24 cellular contexts compared by ENCODE assay signal in the genomic region with DNA sequence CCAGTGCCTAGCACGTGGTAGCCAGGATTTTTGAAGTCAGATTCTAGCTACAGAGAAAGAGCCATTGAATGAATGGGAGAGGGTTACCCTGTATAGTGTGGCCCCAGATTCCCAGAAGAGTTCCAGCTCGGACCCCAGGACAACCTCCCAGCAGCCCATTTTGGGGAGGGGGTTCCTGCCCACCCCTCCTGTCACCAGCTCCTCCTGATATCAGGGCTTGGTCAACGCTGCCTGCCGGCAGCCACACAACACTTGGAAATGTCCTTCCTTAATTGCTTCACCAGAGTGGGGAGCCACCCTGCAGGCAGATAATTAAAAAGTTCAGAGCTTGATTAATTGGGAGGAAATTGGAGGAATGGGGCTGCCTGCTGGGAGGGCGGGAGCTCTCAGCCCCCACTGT.
"Had no signal": no experiment of that assay in that cellular context is flagged by ENCODE, and none has a peak within 500 bp of the region (broad histone marks: within the 10 kb centered on the region; RNA-seq: fewer than 3 reads in every experiment).

No MANE protein-coding gene starts in this region.

- H3K4me3 ChIP-seq: coronary artery, heart right ventricle, left ventricle myocardium inferior, lower lobe of right lung, psoas muscle, right atrium auricular region, sigmoid colon, skin epidermis, suprapubic skin, tibial artery, upper lobe of left lung, uterus had no signal

- H3K27me3 ChIP-seq: heart right ventricle, right atrium auricular region, sigmoid colon, suprapubic skin, upper lobe of left lung, uterus had no signal

- H3K4me1 Mint-ChIP-seq: naive thymus-derived CD4-positive, alpha-beta T cell had no signal

- H3K9me3 ChIP-seq: lower lobe of right lung, neutrophil, psoas muscle, right atrium auricular region, sigmoid colon, suprapubic skin, tibial artery, upper lobe of left lung, uterus had no signal

- ATAC-seq: esophagus mucosa; naive thymus-derived CD4-positive, alpha-beta T cell had no signal

- H3K27ac Mint-ChIP-seq: memory B cell; naive thymus-derived CD4-positive, alpha-beta T cell; nephron progenitor cell had no signal

- H3K27ac ChIP-seq: coronary artery, heart right ventricle, left ventricle myocardium inferior, lower lobe of right lung, neutrophil, psoas muscle, right atrium auricular region, sigmoid colon, skin epidermis, suprapubic skin, tibial artery, upper lobe of left lung, uterus had no signal

- H3K36me3 ChIP-seq: heart right ventricle, left ventricle myocardium inferior, lower lobe of right lung, neutrophil, right atrium auricular region, sigmoid colon, suprapubic skin, tibial artery, upper lobe of left lung, uterus had no signal

- H3K36me3 Mint-ChIP-seq: memory B cell; naive thymus-derived CD4-positive, alpha-beta T cell had no signal

- H3K4me3 Mint-ChIP-seq: memory B cell; naive thymus-derived CD4-positive, alpha-beta T cell; nephron progenitor cell had no signal

- DNase-seq: effector memory CD4-positive, alpha-beta T cell; heart right ventricle; hypothalamus; islet precursor cell; left cardiac atrium; left ventricle myocardium inferior; lower lobe of right lung; naive thymus-derived CD4-positive, alpha-beta T cell; nephron progenitor cell; sigmoid colon; stimulated activated CD4-positive, alpha-beta T cell treated with anti-CD3 and anti-CD28 coated beads, Interleukin-2, amount 100 ng/mL, for 24 hours; stimulated activated CD4-positive, alpha-beta T cell treated with anti-CD3 and anti-CD28 coated beads, Interleukin-4, amount 100 ng/mL, for 4 hours; stimulated activated naive CD4-positive, alpha-beta T cell; upper lobe of left lung; uterus had no signal

- H3K4me1 ChIP-seq: psoas muscle, right atrium auricular region, sigmoid colon, upper lobe of left lung, uterus had no signal

- H3K9me3 Mint-ChIP-seq: memory B cell; naive thymus-derived CD4-positive, alpha-beta T cell had no signal
